In genomic region chr1:183030053-183030452, GRCh38 we compare ENCODE assay signal across 10 cellular contexts. TPM values are rescaled to one million over a fixed set of nuclear protein-coding genes. Genes with fewer than 3 reads are reported as not detected.
DNase-seq lines count a peak whose midpoint lies in the region; ATAC-seq and TF ChIP-seq lines count a peak whose summit lies in the region.
"Had no signal": no experiment of that assay in that cellular context is flagged by ENCODE, and none has a peak within 500 bp of the region (broad histone marks: within the 10 kb centered on the region; RNA-seq: fewer than 3 reads in every experiment).

No MANE protein-coding gene starts in this region.

- peaks cover 0 to 80% (median 51%) of the 10 kb centered on the region in 11 experiments; a peak in 18 of 22 replicates for H3K36me3 ChIP-seq in BLaER1 treated with 17β-estradiol and CSF1 and Interleukin-3, amounts not matched to agents 10 nM and 100 nM
- H3K36me3 ChIP-seq: gastrocnemius medialis had no signal

- intact Hi-C loops in left colon (cut with DNase I, micrococcal nuclease) = loop anchor here in 1 of 2 donors (10.0 kb wide), 1 partner anchor 55 kb away; no protein-coding TSS in a partner anchor

- no peaks in the 10 kb centered on the region for H3K9me3 ChIP-seq in BLaER1 treated with 17β-estradiol and CSF1 and Interleukin-3, amounts not matched to agents 10 nM and 100 nM (replicated peaks in 1 of 11)
- H3K9me3 ChIP-seq: gastrocnemius medialis had no signal

- H3K36me3 Mint-ChIP-seq in glutamatergic neuron (ENCODE audit: unreplicated experiment) (no peaks in the 10 kb centered on the region), immature natural killer cell (no peaks in the 10 kb centered on the region)

- H3K9me3 Mint-ChIP-seq in glutamatergic neuron (ENCODE audit: unreplicated experiment) (no peaks in the 10 kb centered on the region), immature natural killer cell (no peaks in the 10 kb centered on the region)

- no peaks in the 10 kb centered on the region for H3K27me3 Mint-ChIP-seq in glutamatergic neuron (ENCODE audit: unreplicated experiment)
- H3K27me3 Mint-ChIP-seq in immature natural killer cell (ENCODE audit: low read depth in 3 of 3) = peaks cover 4 to 13% (median 5%) of the 10 kb centered on the region in 3 donors
- H3K27me3 Mint-ChIP-seq: B cell had no signal

- peak overlapping the region; percentile 10 to 98 (median 56); a peak in 21 of 22 replicates for H3K4me2 ChIP-seq in BLaER1 treated with 17β-estradiol and CSF1 and Interleukin-3, amounts not matched to agents 10 nM and 100 nM

- H3K4me1 Mint-ChIP-seq in glutamatergic neuron (ENCODE audit: low read depth, unreplicated experiment) (peaks cover 17% of the 10 kb centered on the region), immature natural killer cell (no peaks in the 10 kb centered on the region)

- no peaks in the 10 kb centered on the region for H3K27me3 ChIP-seq in BLaER1 treated with 17β-estradiol and CSF1 and Interleukin-3, amounts not matched to agents 10 nM and 100 nM
- H3K27me3 ChIP-seq: gastrocnemius medialis had no signal

- ATAC-seq in left colon = peak; percentile 45
- no peak for ATAC-seq in HG03460 (IDR thresholded peaks at IDR 0.05; ENCODE audit: unreplicated experiment)

- H3K27ac Mint-ChIP-seq in glutamatergic neuron (ENCODE audit: unreplicated experiment) (no peak overlapping the region), immature natural killer cell (no peak overlapping the region)
- H3K27ac Mint-ChIP-seq: B cell had no signal

- no peak for TF ChIP-seq CTCF in glutamatergic neuron (IDR thresholded peaks at IDR 0.05; ENCODE audit: partially characterized antibody, unreplicated experiment)

- no peak overlapping the region; a peak in 1 of 22 replicates for H3K9ac ChIP-seq in BLaER1 treated with 17β-estradiol and CSF1 and Interleukin-3, amounts not matched to agents 10 nM and 100 nM

- H3K4me3 Mint-ChIP-seq in glutamatergic neuron (ENCODE audit: unreplicated experiment) = no peak overlapping the region
- no peak overlapping the region for H3K4me3 Mint-ChIP-seq in immature natural killer cell
- H3K4me3 Mint-ChIP-seq: B cell had no signal

- H4K20me1 ChIP-seq in BLaER1 treated with 17β-estradiol and CSF1 and Interleukin-3, amounts not matched to agents 10 nM and 100 nM = peaks cover 10 to 99% (median 72%) of the 10 kb centered on the region in 11 experiments; a peak in 16 of 22 replicates

- H3K4me3 ChIP-seq in BLaER1 treated with 17β-estradiol and CSF1 and Interleukin-3, amounts not matched to agents 10 nM and 100 nM = no peak overlapping the region

- DNase-seq in LHCN-M2 (ENCODE audit: low read depth) (peak; percentile 67), SW480 (ENCODE audit: low spot score) (peak; percentile 43), left colon (no peak), glutamatergic neuron (no peak), immature natural killer cell (no peak), middle frontal gyrus (ENCODE audit: extremely low spot score, low spot score) (no peak)
- DNase-seq: gastrocnemius medialis had no signal

- H3K27ac ChIP-seq in BLaER1 treated with 17β-estradiol and CSF1 and Interleukin-3, amounts not matched to agents 10 nM and 100 nM = peak overlapping the region in 6 of 11 experiments; percentile 1 to 23 (median 16); a peak in 3 of 22 replicates

- H3K4me1 ChIP-seq in BLaER1 treated with 17β-estradiol and CSF1 and Interleukin-3, amounts not matched to agents 10 nM and 100 nM = peaks cover 56 to 83% (median 65%) of the 10 kb centered on the region in 10 experiments

RNA-seq across cellular contexts. Expression of gene LAMC1, which starts 6.8 kb away (rescaled TPM):
- total RNA-seq in LHCN-M2 (2014; rRNA removed) (316 and 383 TPM in 2 replicates), left colon (10 to 100 TPM; 32.3 to 54.8 TPM), glutamatergic neuron (ENCODE audit: unreplicated experiment) (51.8 TPM)
- 102 TPM for polyA plus RNA-seq in LHCN-M2 (2012)
- polyA plus RNA-seq in immature natural killer cell = under 1 TPM in 1 of 3 donors, not detected in 2; 0.19 TPM

Comparison
In these comparisons a context has a peak if more than half of its experiments do, and no peak if none do; other contexts are left out.
1. DNase-seq: peak in LHCN-M2 (single experiment) and SW480 (single experiment); none in left colon (0 of 2), glutamatergic neuron (single experiment), immature natural killer cell (0 of 3) and middle frontal gyrus (single experiment).